Comparison of ENCODE assay signal across 24 cellular contexts in genomic region chr11:109526061-109526460, GRCh38.
A peak's percentile ranks its signal among the peaks of the same experiment; 100 is the strongest.
DNase-seq lines count a peak whose midpoint lies in the region; ATAC-seq and TF ChIP-seq lines count a peak whose summit lies in the region.
"Had no signal": no experiment of that assay in that cellular context is flagged by ENCODE, and none has a peak within 500 bp of the region (broad histone marks: within the 10 kb centered on the region; RNA-seq: fewer than 3 reads in every experiment).

No MANE protein-coding gene starts in this region.

- no peak overlapping the region for H3K27ac ChIP-seq in MM.1S (ENCODE audit: low read length)
- H3K27ac ChIP-seq in mesenchymal stem cell (ENCODE audit: low read length, poor library complexity, severe bottlenecking): no peak overlapping the region
- H3K27ac ChIP-seq in trophoblast cell (ENCODE audit: low read depth, low read length): no peak overlapping the region
- H3K27ac ChIP-seq in lower lobe of right lung: no peak overlapping the region
- H3K27ac ChIP-seq: BLaER1 had no signal

- no peak overlapping the region for H2BK15ac ChIP-seq in mesenchymal stem cell (ENCODE audit: low read depth, poor library complexity, severe bottlenecking)

- no peak overlapping the region for H4K8ac ChIP-seq in mesenchymal stem cell (ENCODE audit: low read length)
- H4K8ac ChIP-seq in trophoblast cell (ENCODE audit: low read depth, low read length): no peak overlapping the region

- H3K18ac ChIP-seq in mesenchymal stem cell (ENCODE audit: low read depth in 1 of 2, low read length in 2 of 2) (no peak overlapping the region), trophoblast cell (ENCODE audit: low read length) (no peak overlapping the region)

- H2BK120ac ChIP-seq in mesenchymal stem cell (ENCODE audit: low read depth, low read length): no peak overlapping the region
- no peak overlapping the region for H2BK120ac ChIP-seq in trophoblast cell (ENCODE audit: insufficient read depth, low read length, poor library complexity)

- peaks cover 21% of the 10 kb centered on the region for H3K4me1 ChIP-seq in MM.1S (ENCODE audit: low read length)
- no peaks in the 10 kb centered on the region for H3K4me1 ChIP-seq in mesenchymal stem cell (ENCODE audit: control insufficient read depth, insufficient read depth, low read depth, low read length)
- no peaks in the 10 kb centered on the region for H3K4me1 ChIP-seq in trophoblast cell (ENCODE audit: control insufficient read depth in 1 of 2, insufficient read depth in 2 of 2, low read length in 2 of 2)
- H3K4me1 ChIP-seq in lower lobe of right lung: no peaks in the 10 kb centered on the region
- H3K4me1 ChIP-seq: BE2C, BLaER1 had no signal

- no peak overlapping the region for H2AFZ ChIP-seq in MM.1S (ENCODE audit: low read length)
- H2AFZ ChIP-seq in mesenchymal stem cell (ENCODE audit: low read depth, low read length): no peak overlapping the region
- no peak overlapping the region for H2AFZ ChIP-seq in trophoblast cell (ENCODE audit: insufficient read depth, low read length, poor library complexity)

- no peaks in the 10 kb centered on the region for H4K20me1 ChIP-seq in MM.1S (ENCODE audit: insufficient read depth, low read length)
- H4K20me1 ChIP-seq: BLaER1 had no signal

- H4K12ac ChIP-seq in trophoblast cell (ENCODE audit: low read depth, low read length): no peak overlapping the region

- H3K4ac ChIP-seq in mesenchymal stem cell (ENCODE audit: low read depth in 1 of 2, low read length in 2 of 2) (no peak overlapping the region), trophoblast cell (ENCODE audit: low read depth, low read length) (no peak overlapping the region)

- H3K4me3 ChIP-seq in MM.1S (ENCODE audit: low read length) (no peak overlapping the region), mesenchymal stem cell (ENCODE audit: insufficient read depth in 1 of 2, low read depth in 1 of 2, low read length in 2 of 2) (no peak overlapping the region), trophoblast cell (ENCODE audit: low read depth, low read length) (no peak overlapping the region), lower lobe of right lung (no peak overlapping the region)
- H3K4me3 ChIP-seq: BLaER1, GM12878 had no signal

- H3K14ac ChIP-seq in mesenchymal stem cell (ENCODE audit: low read length in 2 of 2): no peak overlapping the region
- H3K14ac ChIP-seq in trophoblast cell (ENCODE audit: low read length): no peak overlapping the region

- no peaks in the 10 kb centered on the region for H3K36me3 ChIP-seq in MM.1S (replicated peaks; ENCODE audit: insufficient read depth, low read length)
- H3K36me3 ChIP-seq in mesenchymal stem cell (ENCODE audit: control insufficient read depth in 1 of 2, insufficient read depth in 2 of 2, low read depth in 1 of 2, low read length in 2 of 2): no peaks in the 10 kb centered on the region
- no peaks in the 10 kb centered on the region for H3K36me3 ChIP-seq in trophoblast cell (ENCODE audit: control insufficient read depth in 1 of 2, insufficient read depth in 2 of 2, low read length in 2 of 2)
- no peaks in the 10 kb centered on the region for H3K36me3 ChIP-seq in lower lobe of right lung
- H3K36me3 ChIP-seq: BE2C, BLaER1 had no signal

- ATAC-seq in GM18517 (IDR thresholded peaks at IDR 0.05; ENCODE audit: unreplicated experiment): no peak
- ATAC-seq in lower lobe of right lung: no peak
- ATAC-seq in HG02840 (IDR thresholded peaks at IDR 0.05; ENCODE audit: low FRiP score, unreplicated experiment): no peak
- ATAC-seq: GM12878 had no signal

- H3K23ac ChIP-seq in mesenchymal stem cell (ENCODE audit: low read length in 2 of 2) (no peak overlapping the region), trophoblast cell (ENCODE audit: low read length) (no peak overlapping the region)

- DNase-seq in MM.1S (no peak), MV-4-11 (lab: John Stamatoyannopoulos, UW) (peak; percentile 48), mesenchymal stem cell (no peak), trophoblast cell (peak; percentile 59 to 87), lower lobe of right lung (no peak)
- DNase-seq: 8988T; ACHN; BE2C; C1 segment of cervical spinal cord; CD4-positive, alpha-beta memory T cell; CD4-positive, CD25-positive, alpha-beta regulatory T cell; CD8-positive, alpha-beta memory T cell; COR-L47; DMS 273 treated with DMSO at 0.1 percent for 48 hours; DMS153; DMS53; DMS79; DND-41; EL; GDM1 had no signal

- peaks cover 14% of the 10 kb centered on the region for H3F3A ChIP-seq in MM.1S (ENCODE audit: insufficient read depth, low read length)

- H3K9me3 ChIP-seq in MM.1S (replicated peaks; ENCODE audit: insufficient read depth, low read length): no peaks in the 10 kb centered on the region
- peaks cover 4% of the 10 kb centered on the region for H3K9me3 ChIP-seq in mesenchymal stem cell (ENCODE audit: control insufficient read depth, low read length)
- no peaks in the 10 kb centered on the region for H3K9me3 ChIP-seq in trophoblast cell (ENCODE audit: insufficient read depth, low read depth, low read length)
- H3K9me3 ChIP-seq in lower lobe of right lung: no peaks in the 10 kb centered on the region
- H3K9me3 ChIP-seq: BE2C, BLaER1 had no signal

- H2BK12ac ChIP-seq in mesenchymal stem cell (ENCODE audit: low read length in 2 of 2) (no peak overlapping the region), trophoblast cell (ENCODE audit: low read length) (no peak overlapping the region)

- no peaks in the 10 kb centered on the region for H3K9me2 ChIP-seq in MM.1S (replicated peaks; ENCODE audit: insufficient read depth, low read length)

- no peak for TF ChIP-seq CTCF in MM.1S (IDR thresholded peaks at IDR 0.05; ENCODE audit: low read length)
- TF ChIP-seq CTCF in lower lobe of right lung (IDR thresholded peaks at IDR 0.05): no peak

- peak overlapping the region; percentile 74 for H2AK5ac ChIP-seq in mesenchymal stem cell (ENCODE audit: low read length, severe bottlenecking)
- H2AK5ac ChIP-seq in trophoblast cell (ENCODE audit: low read length): no peak overlapping the region

- H3K27me3 ChIP-seq in MM.1S (replicated peaks; ENCODE audit: insufficient read depth, low read length) (no peaks in the 10 kb centered on the region), mesenchymal stem cell (ENCODE audit: control insufficient read depth in 1 of 2, insufficient read depth in 1 of 2, low read length in 2 of 2) (no peaks in the 10 kb centered on the region), trophoblast cell (ENCODE audit: insufficient read depth, low read length) (no peaks in the 10 kb centered on the region), lower lobe of right lung (ENCODE audit: low read depth) (no peaks in the 10 kb centered on the region)
- H3K27me3 ChIP-seq: BE2C, BLaER1 had no signal

- H2BK5ac ChIP-seq in mesenchymal stem cell (ENCODE audit: low read depth, low read length, poor library complexity, severe bottlenecking): no peak overlapping the region
- H2BK5ac ChIP-seq in trophoblast cell (ENCODE audit: low read depth, low read length, poor library complexity): no peak overlapping the region

- H3K4me2 ChIP-seq in MM.1S (ENCODE audit: low read depth, low read length) (peak overlapping the region; percentile 64; the same call in 1 of the 2 replicates), mesenchymal stem cell (ENCODE audit: low read length, poor library complexity, severe bottlenecking) (no peak overlapping the region), trophoblast cell (ENCODE audit: low read length) (no peak overlapping the region)
- H3K4me2 ChIP-seq: BLaER1 had no signal

- no peak overlapping the region for H3K9ac ChIP-seq in MM.1S (ENCODE audit: low read length)
- no peak overlapping the region for H3K9ac ChIP-seq in mesenchymal stem cell (ENCODE audit: low read length)
- H3K9ac ChIP-seq in trophoblast cell (ENCODE audit: low read length): no peak overlapping the region
- H3K9ac ChIP-seq: BLaER1 had no signal

- H3K79me1 ChIP-seq in mesenchymal stem cell (replicated peaks; ENCODE audit: low read length, poor library complexity, severe bottlenecking) (no peaks in the 10 kb centered on the region), trophoblast cell (ENCODE audit: low read length) (no peaks in the 10 kb centered on the region)

- no peak overlapping the region for H4K91ac ChIP-seq in mesenchymal stem cell (ENCODE audit: low read length)
- H4K91ac ChIP-seq in trophoblast cell (ENCODE audit: low read depth, low read length): no peak overlapping the region

- intact Hi-C loops in lower lobe of right lung (cut with DNase I): no loop called here

- H3K79me2 ChIP-seq in MM.1S (ENCODE audit: low read length) (no peaks in the 10 kb centered on the region), trophoblast cell (ENCODE audit: control insufficient read depth, insufficient read depth, low read length, poor library complexity) (no peaks in the 10 kb centered on the region)

- WGBS in mesenchymal stem cell: 100% methylated on average over 2 of the region's 5 CpGs
- no CpG with 5 or more reads among the region's 5 CpGs for WGBS in trophoblast cell (ENCODE audit: extremely low coverage, insufficient coverage, insufficient read length)

Comparison
In these comparisons a context has a peak if more than half of its experiments do, and no peak if none do; other contexts are left out.
1. DNase-seq: peak in MV-4-11 (single experiment) and trophoblast cell (2 of 2); none in MM.1S (single experiment), mesenchymal stem cell (single experiment) and lower lobe of right lung (single experiment).